Comparison of ENCODE assay signal across 20 cellular contexts in genomic region chr16:1884889-1885288, GRCh38. TPM values are rescaled to one million over a fixed set of nuclear protein-coding genes. Genes with fewer than 3 reads are reported as not detected.
DNase-seq lines count a peak whose midpoint lies in the region; ATAC-seq, FAIRE-seq and TF ChIP-seq lines count a peak whose summit lies in the region.
"Had no signal": no experiment of that assay in that cellular context is flagged by ENCODE, and none has a peak within 500 bp of the region (broad histone marks: within the 10 kb centered on the region; RNA-seq: fewer than 3 reads in every experiment).

No MANE protein-coding gene starts in this region.

- H3K4me3 ChIP-seq in HEK293 (ENCODE audit: low read depth, low read length) (no peak overlapping the region), H1 (ENCODE audit: extremely low read depth in 1 of 4, insufficient read depth in 2 of 4, low read depth in 3 of 4, low read length in 4 of 4) (no peak overlapping the region), vagina (no peak overlapping the region)
- H3K4me3 ChIP-seq: GM23248 had no signal

- no peak overlapping the region for H3K9ac ChIP-seq in H1 (replicated peaks in 1 of 4; ENCODE audit: extremely low read depth in 1 of 4, low read depth in 3 of 4, low read length in 3 of 4)
- H3K9ac ChIP-seq: GM23248 had no signal

- ATAC-seq in sciatic nerve (no peak), HG02973 (IDR thresholded peaks at IDR 0.05; ENCODE audit: unreplicated experiment) (no peak)
- ATAC-seq in stimulated activated naive B cell treated with anti-CD40 and anti-IgM and Interleukin-4, amounts not matched to agents 10 μg/mL and 1 μg/mL and 100 μg/mL, for 72 hours (replicated peaks): no peak

- no peak overlapping the region for H4K8ac ChIP-seq in H1 (ENCODE audit: extremely low read depth, insufficient read depth, low read length)

- TF ChIP-seq EP300 in H1 (IDR thresholded peaks at IDR 0.05; ENCODE audit: borderline replicate concordance in 1 of 2, low read depth in 2 of 2, low read length in 2 of 2): no peak

- H3K18ac ChIP-seq in H1 (ENCODE audit: extremely low read depth, low read length): no peak overlapping the region

- POLR2A ChIA-PET in HEK293 (lab: Yijun Ruan, JAX): interaction anchor here (0.6 kb wide), 1 partner anchor 16 kb away, joined by 5 read pairs; no protein-coding TSS in a partner anchor
- POLR2A ChIA-PET in H1 (lab: Charles Lee; ENCODE audit: partially characterized antibody): interaction anchor here (0.7 to 2.0 kb wide), 2 partner anchors 39 to 80 kb away, joined by 3 to 8 read pairs; partner anchors contain the start of gene RPS2

- H2BK20ac ChIP-seq in H1 (ENCODE audit: low read length): no peak overlapping the region

- no peak overlapping the region for H3K27ac Mint-ChIP-seq in stimulated activated naive B cell treated with anti-CD40 and anti-IgM and Interleukin-4, amounts not matched to agents 10 μg/mL and 1 μg/mL and 100 μg/mL, for 72 hours
- H3K27ac Mint-ChIP-seq: CD4-positive, CD25-positive, alpha-beta regulatory T cell; CD8-positive, alpha-beta memory T cell had no signal

- H3K4ac ChIP-seq in H1 (replicated peaks; ENCODE audit: insufficient read length, low read depth, low read length): no peak overlapping the region

- H4K5ac ChIP-seq in H1 (ENCODE audit: insufficient read length, low read depth, low read length): no peak overlapping the region

- no peak overlapping the region for H2AFZ ChIP-seq in H1 (ENCODE audit: low read length)
- H2AFZ ChIP-seq: GM23248 had no signal

- H3K4me3 Mint-ChIP-seq in stimulated activated naive B cell treated with anti-CD40 and anti-IgM and Interleukin-4, amounts not matched to agents 10 μg/mL and 1 μg/mL and 100 μg/mL, for 72 hours: no peak overlapping the region
- H3K4me3 Mint-ChIP-seq: CD4-positive, CD25-positive, alpha-beta regulatory T cell; CD8-positive, alpha-beta memory T cell had no signal

- no peaks in the 10 kb centered on the region for H3K9me3 ChIP-seq in HEK293 (ENCODE audit: control insufficient read depth, insufficient read depth, low read depth, low read length)
- H3K9me3 ChIP-seq in H1 (ENCODE audit: insufficient read depth in 2 of 2, low read depth in 1 of 2, low read length in 1 of 2): no peaks in the 10 kb centered on the region
- H3K9me3 ChIP-seq in vagina: no peaks in the 10 kb centered on the region
- H3K9me3 ChIP-seq: BE2C had no signal

- no peak overlapping the region for H3K27ac ChIP-seq in HEK293 (ENCODE audit: extremely low read depth, low read depth, low read length)
- H3K27ac ChIP-seq in H1 (ENCODE audit: low read depth, low read length): no peak overlapping the region
- no peak overlapping the region for H3K27ac ChIP-seq in vagina
- H3K27ac ChIP-seq: GM23248, HL-60 had no signal

- H3K4me1 ChIP-seq in HEK293 (ENCODE audit: control insufficient read depth, insufficient read depth, low read length) (no peaks in the 10 kb centered on the region), H1 (replicated peaks in 1 of 4; ENCODE audit: control insufficient read depth in 3 of 4, insufficient read depth in 4 of 4, low read length in 3 of 4) (no peaks in the 10 kb centered on the region), vagina (no peaks in the 10 kb centered on the region)
- H3K4me1 ChIP-seq: BE2C had no signal

- no peak overlapping the region for H4K91ac ChIP-seq in H1 (replicated peaks; ENCODE audit: insufficient read length, low read length)

- no peak overlapping the region for H2BK120ac ChIP-seq in H1 (replicated peaks; ENCODE audit: low read depth, low read length)

- no peaks in the 10 kb centered on the region for H3K27me3 ChIP-seq in H1 (replicated peaks in 1 of 4; ENCODE audit: control insufficient read depth in 3 of 4, extremely low read depth in 1 of 4, insufficient read depth in 3 of 4, low read length in 3 of 4)
- no peaks in the 10 kb centered on the region for H3K27me3 ChIP-seq in vagina
- H3K27me3 ChIP-seq: BE2C had no signal

- H3K56ac ChIP-seq in H1 (replicated peaks; ENCODE audit: insufficient read length, low read depth, low read length): no peak overlapping the region

- no peak overlapping the region for H2BK15ac ChIP-seq in H1 (ENCODE audit: low read length)

- H3K79me2 ChIP-seq in H1 (ENCODE audit: control insufficient read depth in 1 of 2, insufficient read depth in 2 of 2, low read length in 2 of 2): no peaks in the 10 kb centered on the region

- no peak overlapping the region for H3K23ac ChIP-seq in H1 (ENCODE audit: insufficient read length)

- no peak for TF ChIP-seq POLR2A in H1 (IDR thresholded peaks at IDR 0.05; ENCODE audit: control extremely low read depth in 1 of 2, low read depth in 2 of 2, low read length in 2 of 2)
- TF ChIP-seq POLR2A in vagina (IDR thresholded peaks at IDR 0.05): no peak

- no peak overlapping the region for H3K14ac ChIP-seq in H1 (ENCODE audit: insufficient read length)

- WGBS in H1 (ENCODE audit: extremely low coverage in 1 of 2, insufficient coverage in 1 of 2, insufficient read length in 1 of 2, insufficient replicate concordance in 2 of 2, low coverage in 1 of 2, low lambda C conversion rate in 2 of 2, missing lambda C conversion rate in 1 of 2), 2 experiments: 88% methylated on average over 5 of the region's 5 CpGs; no CpG with 5 or more reads in 1 of the 2 experiments

- DNase-seq in H1 (ENCODE audit: low read depth in 1 of 2, low spot score in 2 of 2): no peak
- peak; percentile 15 for DNase-seq in sciatic nerve (ENCODE audit: low spot score)
- no peak for DNase-seq in stimulated activated naive B cell treated with anti-CD40 and anti-IgM and Interleukin-4, amounts not matched to agents 10 μg/mL and 1 μg/mL and 100 μg/mL, for 72 hours
- DNase-seq in vagina (ENCODE audit: extremely low spot score in 2 of 2): no peak
- DNase-seq: BE2C; C1 segment of cervical spinal cord; CD4-positive, CD25-positive, alpha-beta regulatory T cell; CD8-positive, alpha-beta memory T cell; COR-L47; DMS 273 treated with DMSO at 0.1 percent for 48 hours; GM23248; H7 had no signal

- intact Hi-C loops in sciatic nerve (cut with DNase I) (no loop called here), vagina (cut with DNase I) (no loop called here)

- no peaks in the 10 kb centered on the region for H3K4me1 Mint-ChIP-seq in stimulated activated naive B cell treated with anti-CD40 and anti-IgM and Interleukin-4, amounts not matched to agents 10 μg/mL and 1 μg/mL and 100 μg/mL, for 72 hours
- H3K4me1 Mint-ChIP-seq: CD4-positive, CD25-positive, alpha-beta regulatory T cell; CD8-positive, alpha-beta memory T cell had no signal

- no peaks in the 10 kb centered on the region for H3K23me2 ChIP-seq in H1 (ENCODE audit: low read depth, low read length)

- no peaks in the 10 kb centered on the region for H3K79me1 ChIP-seq in H1 (ENCODE audit: low read depth, low read length)

- H3K4me2 ChIP-seq in H1 (ENCODE audit: insufficient read depth in 1 of 2, low read depth in 2 of 2, low read length in 2 of 2): no peak overlapping the region

- no peak overlapping the region for H2BK12ac ChIP-seq in H1 (ENCODE audit: low read depth, low read length)

- FAIRE-seq in H1 (lab: Jason Lieb, UNC): peak; percentile 24
- FAIRE-seq: A204.1, G401.6, GM12891, GM19239 had no signal

- H3K9me3 Mint-ChIP-seq in stimulated activated naive B cell treated with anti-CD40 and anti-IgM and Interleukin-4, amounts not matched to agents 10 μg/mL and 1 μg/mL and 100 μg/mL, for 72 hours: no peaks in the 10 kb centered on the region
- H3K9me3 Mint-ChIP-seq: CD8-positive, alpha-beta memory T cell had no signal

- TF ChIP-seq RAD21 in H1 (IDR thresholded peaks at IDR 0.05 in 1 of 2, conservative IDR thresholded peaks at IDR 0.05 in 1 of 2; ENCODE audit: low read depth in 2 of 2, low read length in 2 of 2): no peak

- no peaks in the 10 kb centered on the region for H3K36me3 Mint-ChIP-seq in stimulated activated naive B cell treated with anti-CD40 and anti-IgM and Interleukin-4, amounts not matched to agents 10 μg/mL and 1 μg/mL and 100 μg/mL, for 72 hours
- H3K36me3 Mint-ChIP-seq: CD4-positive, CD25-positive, alpha-beta regulatory T cell; CD8-positive, alpha-beta memory T cell had no signal

- no peak overlapping the region for H2BK5ac ChIP-seq in H1 (ENCODE audit: low read depth, low read length)

- CTCF ChIA-PET in HEK293 (lab: Yijun Ruan, JAX): interaction anchor here (0.6 to 2.7 kb wide), 6 partner anchors 10 to 494 kb away, joined by 3 to 14 read pairs (median 4); no protein-coding TSS in a partner anchor
- CTCF ChIA-PET in H1 (lab: Charles Lee; ENCODE audit: partially characterized antibody): interaction anchor here (0.7 to 2.3 kb wide), 20 partner anchors 8 to 1136 kb away, joined by 3 to 10 read pairs (median 4); no protein-coding TSS in a partner anchor

- H3K36me3 ChIP-seq in HEK293 (ENCODE audit: control insufficient read depth in 2 of 2, insufficient read depth in 1 of 2, low read length in 2 of 2) (no peaks in the 10 kb centered on the region), H1 (ENCODE audit: control insufficient read depth in 2 of 4, insufficient read depth in 4 of 4, low read length in 3 of 4) (no peaks in the 10 kb centered on the region), vagina (no peaks in the 10 kb centered on the region)
- H3K36me3 ChIP-seq: BE2C had no signal

- H3K27me3 Mint-ChIP-seq in stimulated activated naive B cell treated with anti-CD40 and anti-IgM and Interleukin-4, amounts not matched to agents 10 μg/mL and 1 μg/mL and 100 μg/mL, for 72 hours: peaks cover 19 to 25% of the 10 kb centered on the region in 2 donors

- H4K20me1 ChIP-seq in H1 (replicated peaks in 1 of 2; ENCODE audit: control insufficient read depth in 1 of 2, insufficient read depth in 2 of 2, low read length in 2 of 2): no peaks in the 10 kb centered on the region

- TF ChIP-seq CTCF in HEK293 (tag by site-specific recombination; IDR thresholded peaks at IDR 0.05) (no peak), H1 (IDR thresholded peaks at IDR 0.05; ENCODE audit: control extremely low read depth in 1 of 3, insufficient read depth in 1 of 3, low read depth in 1 of 3, low read length in 3 of 3) (no peak), vagina (IDR thresholded peaks at IDR 0.05) (no peak)

- no peak overlapping the region for H2AK5ac ChIP-seq in H1 (ENCODE audit: low read depth, low read length)

RNA-seq across cellular contexts. Expression of gene MEIOB, which starts 12.9 kb away (rescaled TPM):
- 0.99 and 1.1 TPM in 2 replicates for total RNA-seq in H1 (2021; fragmentation: NEBNext Ultra II Directional; extraction: Animal tissue kit (Norgen Biotek cat#: 25700))
- 0.60 and 0.63 TPM in 2 replicates for polyA plus RNA-seq in H1 (2011; rRNA removed)
- polyA plus RNA-seq in H1 (2011; cell fraction: cytosol; rRNA removed): 1.3 TPM
- polyA plus RNA-seq in H1 (2011; cell fraction: nucleus; rRNA removed): 2.1 TPM
- 0.34 to 1.0 TPM (median 0.56 TPM) in 4 replicates for polyA plus RNA-seq in H1 (2012, experiment 1 of 2)
- polyA plus RNA-seq in H1 (2012, experiment 2 of 2): 0.17 TPM
- 1.6 TPM for polyA plus RNA-seq in H1 (2013, experiment 1 of 2)
- 2.2 TPM for polyA plus RNA-seq in H1 (2013, experiment 2 of 2)
- polyA minus RNA-seq in H1 (2011; rRNA and poly(A)+ RNA removed): 0.22 and 0.91 TPM in 2 replicates
- polyA minus RNA-seq in H1 (2011; cell fraction: cytosol; rRNA and poly(A)+ RNA removed): not detected
- 0.50 TPM for polyA minus RNA-seq in H1 (2011; cell fraction: nucleus; rRNA and poly(A)+ RNA removed)
- not detected for total RNA-seq in sciatic nerve
- total RNA-seq in vagina: not detected
- total RNA-seq: CD4-positive, CD25-positive, alpha-beta regulatory T cell; CD8-positive, alpha-beta memory T cell; GM23248; HT1080 had no signal
- polyA plus RNA-seq: CD4-positive, CD25-positive, alpha-beta regulatory T cell; CD8-positive, alpha-beta memory T cell had no signal

RNA-seq across cellular contexts. Expression of gene HS3ST6, which starts 33.3 kb away (rescaled TPM):
- total RNA-seq in H1 (2021; fragmentation: NEBNext Ultra II Directional; extraction: Animal tissue kit (Norgen Biotek cat#: 25700)): 0.39 TPM in 1 of 2 replicates, not detected in the other
- 0.36 and 0.63 TPM in 2 replicates for polyA plus RNA-seq in H1 (2011; rRNA removed)
- 0.09 TPM for polyA plus RNA-seq in H1 (2011; cell fraction: cytosol; rRNA removed)
- polyA plus RNA-seq in H1 (2011; cell fraction: nucleus; rRNA removed): 0.40 TPM
- 0.15 to 0.17 TPM in 2 of 4 replicates, not detected in the others for polyA plus RNA-seq in H1 (2012, experiment 1 of 2)
- not detected for polyA plus RNA-seq in H1 (2012, experiment 2 of 2)
- 0.26 TPM for polyA plus RNA-seq in H1 (2013, experiment 1 of 2)
- 0.18 TPM for polyA plus RNA-seq in H1 (2013, experiment 2 of 2)
- not detected in 2 replicates for polyA minus RNA-seq in H1 (2011; rRNA and poly(A)+ RNA removed)
- not detected for polyA minus RNA-seq in H1 (2011; cell fraction: cytosol; rRNA and poly(A)+ RNA removed)
- not detected for polyA minus RNA-seq in H1 (2011; cell fraction: nucleus; rRNA and poly(A)+ RNA removed)
- total RNA-seq in sciatic nerve (not detected), vagina (4.4 TPM)
- total RNA-seq: CD4-positive, CD25-positive, alpha-beta regulatory T cell; CD8-positive, alpha-beta memory T cell; GM23248; H7; HT1080 had no signal
- polyA plus RNA-seq: CD4-positive, CD25-positive, alpha-beta regulatory T cell; CD8-positive, alpha-beta memory T cell; GM23248 had no signal

RNA-seq across cellular contexts. Expression of gene FAHD1, which starts 57.9 kb away (rescaled TPM):
- total RNA-seq in H1 (2021; fragmentation: NEBNext Ultra II Directional; extraction: Animal tissue kit (Norgen Biotek cat#: 25700)): 20.4 and 20.5 TPM in 2 replicates
- 31.9 and 47.2 TPM in 2 replicates for polyA plus RNA-seq in H1 (2011; rRNA removed)
- polyA plus RNA-seq in H1 (2011; cell fraction: cytosol; rRNA removed): 40.7 TPM
- polyA plus RNA-seq in H1 (2011; cell fraction: nucleus; rRNA removed): 27.8 TPM
- polyA plus RNA-seq in H1 (2012, experiment 1 of 2): 23.1 to 32.1 TPM (median 29.3 TPM) in 4 replicates
- 11.2 TPM for polyA plus RNA-seq in H1 (2012, experiment 2 of 2)
- 16.8 TPM for polyA plus RNA-seq in H1 (2013, experiment 1 of 2)
- polyA plus RNA-seq in H1 (2013, experiment 2 of 2): 15.8 TPM
- 16.8 and 21.2 TPM in 2 replicates for polyA minus RNA-seq in H1 (2011; rRNA and poly(A)+ RNA removed)
- polyA minus RNA-seq in H1 (2011; cell fraction: cytosol; rRNA and poly(A)+ RNA removed): 25.1 TPM
- 32.4 TPM for polyA minus RNA-seq in H1 (2011; cell fraction: nucleus; rRNA and poly(A)+ RNA removed)
- total RNA-seq in sciatic nerve (13.8 TPM), vagina (53.5 TPM)

RNA-seq across cellular contexts. Expression of gene MSRB1, which starts 58.1 kb away (rescaled TPM):
- total RNA-seq in H1 (2021; fragmentation: NEBNext Ultra II Directional; extraction: Animal tissue kit (Norgen Biotek cat#: 25700)): 28.2 and 34.1 TPM in 2 replicates
- polyA plus RNA-seq in H1 (2011; rRNA removed): 51.4 and 53.8 TPM in 2 replicates
- 42.6 TPM for polyA plus RNA-seq in H1 (2011; cell fraction: cytosol; rRNA removed)
- polyA plus RNA-seq in H1 (2011; cell fraction: nucleus; rRNA removed): 40.0 TPM
- 21.6 to 38.9 TPM (median 38.0 TPM) in 4 replicates for polyA plus RNA-seq in H1 (2012, experiment 1 of 2)
- 60.9 TPM for polyA plus RNA-seq in H1 (2012, experiment 2 of 2)
- 27.6 TPM for polyA plus RNA-seq in H1 (2013, experiment 1 of 2)
- polyA plus RNA-seq in H1 (2013, experiment 2 of 2): 28.2 TPM
- 29.0 and 33.9 TPM in 2 replicates for polyA minus RNA-seq in H1 (2011; rRNA and poly(A)+ RNA removed)
- polyA minus RNA-seq in H1 (2011; cell fraction: cytosol; rRNA and poly(A)+ RNA removed): 23.3 TPM
- 20.6 TPM for polyA minus RNA-seq in H1 (2011; cell fraction: nucleus; rRNA and poly(A)+ RNA removed)
- total RNA-seq in sciatic nerve: 16.0 TPM
- 53.0 TPM for total RNA-seq in vagina

RNA-seq across cellular contexts. Expression of gene HAGH, which starts 58.3 kb away (rescaled TPM):
- total RNA-seq in H1 (2021; fragmentation: NEBNext Ultra II Directional; extraction: Animal tissue kit (Norgen Biotek cat#: 25700)): 28.7 and 34.4 TPM in 2 replicates
- 40.6 and 65.3 TPM in 2 replicates for polyA plus RNA-seq in H1 (2011; rRNA removed)
- polyA plus RNA-seq in H1 (2011; cell fraction: cytosol; rRNA removed): 56.0 TPM
- polyA plus RNA-seq in H1 (2011; cell fraction: nucleus; rRNA removed): 67.2 TPM
- 20.7 to 36.3 TPM (median 31.9 TPM) in 4 replicates for polyA plus RNA-seq in H1 (2012, experiment 1 of 2)
- 18.0 TPM for polyA plus RNA-seq in H1 (2012, experiment 2 of 2)
- 25.3 TPM for polyA plus RNA-seq in H1 (2013, experiment 1 of 2)
- 24.3 TPM for polyA plus RNA-seq in H1 (2013, experiment 2 of 2)
- polyA minus RNA-seq in H1 (2011; rRNA and poly(A)+ RNA removed): 12.9 and 25.3 TPM in 2 replicates
- polyA minus RNA-seq in H1 (2011; cell fraction: cytosol; rRNA and poly(A)+ RNA removed): 7.7 TPM
- polyA minus RNA-seq in H1 (2011; cell fraction: nucleus; rRNA and poly(A)+ RNA removed): 13.1 TPM
- 73.4 TPM for total RNA-seq in sciatic nerve
- 71.5 TPM for total RNA-seq in vagina
